Comparison of ENCODE assay signal across 2 cellular contexts in genomic region chr6:111416529-111416928, GRCh38.
TF ChIP-seq lines count a peak whose summit lies in the region.

No MANE protein-coding gene starts in this region.

TF ChIP-seq in SK-N-SH, 30 proteins besides CTCF, POLR2A, EP300 and RAD21 (continued from another document):
- no peak for TF ChIP-seq PBX3 (IDR thresholded peaks at IDR 0.05)

TF ChIP-seq in SK-N-SH treated with all-trans-retinoic acid at 6 μM for 48 hours, 23 proteins besides CTCF, POLR2A, EP300 and RAD21 (continued from another document):
- TF ChIP-seq PATZ1 (CRISPR knock-in tag; IDR thresholded peaks at IDR 0.05; ENCODE audit: borderline replicate concordance) (no peak), ZNF8 (CRISPR knock-in tag; IDR thresholded peaks at IDR 0.05) (no peak), ZNF565 (CRISPR knock-in tag; conservative IDR thresholded peaks at IDR 0.05; ENCODE audit: low read depth) (no peak), ESRRG (CRISPR knock-in tag; IDR thresholded peaks at IDR 0.05) (no peak), SNAI2 (CRISPR knock-in tag; IDR thresholded peaks at IDR 0.05) (no peak), BACH2 (CRISPR knock-in tag; IDR thresholded peaks at IDR 0.05; ENCODE audit: borderline replicate concordance) (no peak), ZFP3 (CRISPR knock-in tag; IDR thresholded peaks at IDR 0.05) (no peak), CREB5 (CRISPR knock-in tag; IDR thresholded peaks at IDR 0.05; ENCODE audit: low read depth) (no peak), ZFP30 (CRISPR knock-in tag; IDR thresholded peaks at IDR 0.05) (no peak), PPARA (CRISPR knock-in tag; IDR thresholded peaks at IDR 0.05; ENCODE audit: borderline replicate concordance) (no peak), TSHZ2 (CRISPR knock-in tag; IDR thresholded peaks at IDR 0.05) (no peak), TOX (CRISPR knock-in tag; IDR thresholded peaks at IDR 0.05; ENCODE audit: borderline replicate concordance) (no peak), TCF4 (CRISPR knock-in tag; IDR thresholded peaks at IDR 0.05; ENCODE audit: borderline replicate concordance) (no peak), ISL1 (CRISPR knock-in tag; IDR thresholded peaks at IDR 0.05) (no peak)
